ENCODE assay signal across 1 cellular context in the genomic region with DNA sequence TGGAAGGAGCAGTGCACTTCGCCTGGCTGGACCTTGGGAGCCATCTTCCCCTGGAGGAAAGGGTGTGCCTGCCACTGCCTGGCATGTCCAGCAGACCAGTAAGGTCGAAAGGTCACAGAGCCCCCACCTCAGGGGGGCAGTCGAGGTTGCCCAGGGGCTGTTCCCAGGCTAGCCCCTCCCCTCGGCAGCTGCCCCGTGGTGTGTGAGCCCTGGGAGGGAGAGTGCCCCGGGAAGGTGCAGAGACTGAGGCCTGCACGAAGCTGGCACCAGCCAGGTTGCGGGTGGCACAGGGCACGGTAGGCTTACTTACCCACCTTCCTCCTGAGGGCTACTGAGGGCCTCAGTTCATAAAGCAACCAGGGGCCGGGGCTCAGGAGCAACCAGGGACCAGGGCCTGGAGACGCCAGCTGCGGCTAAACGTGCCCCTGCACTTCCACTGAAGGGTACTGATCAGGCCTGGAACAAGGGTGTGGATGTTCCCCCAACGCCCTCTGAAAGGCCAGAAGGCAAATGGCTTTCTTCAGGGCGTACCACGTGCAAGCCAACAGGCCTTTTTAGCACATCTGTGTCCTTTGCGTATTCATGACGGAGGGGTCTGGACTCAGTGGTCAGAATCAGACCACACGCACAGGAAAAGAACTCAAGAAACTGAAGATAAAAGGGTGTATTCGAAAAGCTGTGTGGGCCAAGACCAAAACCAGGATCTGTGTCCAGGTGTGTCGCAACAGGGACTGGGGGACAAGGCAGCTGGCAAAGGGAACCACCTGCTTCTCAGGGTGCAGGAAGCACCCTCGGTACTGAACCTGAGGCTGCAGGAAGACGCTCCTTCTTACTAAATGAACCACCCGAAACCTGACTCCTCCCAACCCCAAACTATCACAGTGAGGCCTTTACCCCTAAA.
TF ChIP-seq lines count a peak whose summit lies in the region.

No MANE protein-coding gene starts in this region.

TF ChIP-seq in HepG2, 621 proteins besides CTCF, POLR2A, EP300 and RAD21 (continued from another document and continues in another):
- TF ChIP-seq, protein P1, sequence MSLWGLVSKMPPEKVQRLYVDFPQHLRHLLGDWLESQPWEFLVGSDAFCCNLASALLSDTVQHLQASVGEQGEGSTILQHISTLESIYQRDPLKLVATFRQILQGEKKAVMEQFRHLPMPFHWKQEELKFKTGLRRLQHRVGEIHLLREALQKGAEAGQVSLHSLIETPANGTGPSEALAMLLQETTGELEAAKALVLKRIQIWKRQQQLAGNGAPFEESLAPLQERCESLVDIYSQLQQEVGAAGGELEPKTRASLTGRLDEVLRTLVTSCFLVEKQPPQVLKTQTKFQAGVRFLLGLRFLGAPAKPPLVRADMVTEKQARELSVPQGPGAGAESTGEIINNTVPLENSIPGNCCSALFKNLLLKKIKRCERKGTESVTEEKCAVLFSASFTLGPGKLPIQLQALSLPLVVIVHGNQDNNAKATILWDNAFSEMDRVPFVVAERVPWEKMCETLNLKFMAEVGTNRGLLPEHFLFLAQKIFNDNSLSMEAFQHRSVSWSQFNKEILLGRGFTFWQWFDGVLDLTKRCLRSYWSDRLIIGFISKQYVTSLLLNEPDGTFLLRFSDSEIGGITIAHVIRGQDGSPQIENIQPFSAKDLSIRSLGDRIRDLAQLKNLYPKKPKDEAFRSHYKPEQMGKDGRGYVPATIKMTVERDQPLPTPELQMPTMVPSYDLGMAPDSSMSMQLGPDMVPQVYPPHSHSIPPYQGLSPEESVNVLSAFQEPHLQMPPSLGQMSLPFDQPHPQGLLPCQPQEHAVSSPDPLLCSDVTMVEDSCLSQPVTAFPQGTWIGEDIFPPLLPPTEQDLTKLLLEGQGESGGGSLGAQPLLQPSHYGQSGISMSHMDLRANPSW (CRISPR knock-in tag; IDR thresholded peaks at IDR 0.05; ENCODE audit: borderline replicate concordance), result no peak
- TF ChIP-seq MAZ (IDR thresholded peaks at IDR 0.05; ENCODE audit: borderline replicate concordance, low read depth, low read length), result no peak
- TF ChIP-seq MAZ (CRISPR knock-in tag; IDR thresholded peaks at IDR 0.05; ENCODE audit: low read depth), result no peak
- no peak for TF ChIP-seq ZNF564 (CRISPR knock-in tag; IDR thresholded peaks at IDR 0.05)
- no peak for TF ChIP-seq ZNF619 (CRISPR knock-in tag; IDR thresholded peaks at IDR 0.05)
- no peak for TF ChIP-seq NFAT5 (CRISPR knock-in tag; IDR thresholded peaks at IDR 0.05)
- TF ChIP-seq SAFB2 (CRISPR knock-in tag; IDR thresholded peaks at IDR 0.05; ENCODE audit: borderline replicate concordance, low read depth), result no peak
- TF ChIP-seq PHF8 (CRISPR knock-in tag; IDR thresholded peaks at IDR 0.05), result no peak
- TF ChIP-seq ZNF788 (CRISPR knock-in tag; IDR thresholded peaks at IDR 0.05; ENCODE audit: borderline replicate concordance), result no peak
- no peak for TF ChIP-seq GLI4 (CRISPR knock-in tag; IDR thresholded peaks at IDR 0.05; ENCODE audit: borderline replicate concordance)
- no peak for TF ChIP-seq HIVEP1 (CRISPR knock-in tag; IDR thresholded peaks at IDR 0.05)
- TF ChIP-seq ATF1 (CRISPR knock-in tag; IDR thresholded peaks at IDR 0.05), result no peak
- TF ChIP-seq PATZ1 (CRISPR knock-in tag; IDR thresholded peaks at IDR 0.05), result no peak
- TF ChIP-seq NFYB (CRISPR knock-in tag; IDR thresholded peaks at IDR 0.05), result no peak
- TF ChIP-seq MYPOP (CRISPR knock-in tag; IDR thresholded peaks at IDR 0.05), result no peak
- no peak for TF ChIP-seq ZNF34 (CRISPR knock-in tag; IDR thresholded peaks at IDR 0.05; ENCODE audit: borderline replicate concordance)
- TF ChIP-seq ATF3 (CRISPR knock-in tag; IDR thresholded peaks at IDR 0.05), result no peak
- TF ChIP-seq HNRNPL (IDR thresholded peaks at IDR 0.05; ENCODE audit: low read depth, low read length), result peak; percentile 81
- TF ChIP-seq RBM39 (IDR thresholded peaks at IDR 0.05; ENCODE audit: low read depth, low read length, poor library complexity, severe bottlenecking), result no peak
- no peak for TF ChIP-seq ZNF670 (CRISPR knock-in tag; IDR thresholded peaks at IDR 0.05; ENCODE audit: borderline replicate concordance)
- no peak for TF ChIP-seq HNF4G (IDR thresholded peaks at IDR 0.05; ENCODE audit: borderline replicate concordance, low read depth, low read length)
- no peak for TF ChIP-seq HNF4G (CRISPR knock-in tag; IDR thresholded peaks at IDR 0.05; ENCODE audit: borderline replicate concordance, low read depth)
- TF ChIP-seq NR2F1 (CRISPR knock-in tag; IDR thresholded peaks at IDR 0.05), result peak; percentile 28 to 40; a peak in 1 of 4 replicates
- no peak for TF ChIP-seq GATA4 (IDR thresholded peaks at IDR 0.05; ENCODE audit: borderline replicate concordance, low read depth)
- TF ChIP-seq ZIK1 (CRISPR knock-in tag; IDR thresholded peaks at IDR 0.05; ENCODE audit: borderline replicate concordance, low read depth), result no peak
- no peak for TF ChIP-seq NCOA1 (CRISPR knock-in tag; IDR thresholded peaks at IDR 0.05)
- TF ChIP-seq, protein P2, sequence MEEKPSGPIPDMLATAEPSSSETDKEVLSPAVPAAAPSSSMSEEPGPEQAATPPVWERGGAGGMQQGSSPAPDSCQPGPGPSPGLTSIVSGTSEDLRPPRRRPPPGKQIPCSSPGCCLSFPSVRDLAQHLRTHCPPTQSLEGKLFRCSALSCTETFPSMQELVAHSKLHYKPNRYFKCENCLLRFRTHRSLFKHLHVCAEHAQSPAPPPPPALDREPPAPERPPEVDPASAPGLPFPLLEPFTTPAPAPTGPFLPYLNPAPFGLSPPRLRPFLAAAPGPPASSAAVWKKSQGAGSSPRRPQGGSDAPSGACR (CRISPR knock-in tag; IDR thresholded peaks at IDR 0.05), result no peak
- no peak for TF ChIP-seq TCF12 (IDR thresholded peaks at IDR 0.05)
- TF ChIP-seq TCF12 (CRISPR knock-in tag; IDR thresholded peaks at IDR 0.05), result no peak
- no peak for TF ChIP-seq NKX3-1 (CRISPR knock-in tag; IDR thresholded peaks at IDR 0.05)
- no peak for TF ChIP-seq HOXD1 (CRISPR knock-in tag; IDR thresholded peaks at IDR 0.05)
- TF ChIP-seq, protein P3, sequence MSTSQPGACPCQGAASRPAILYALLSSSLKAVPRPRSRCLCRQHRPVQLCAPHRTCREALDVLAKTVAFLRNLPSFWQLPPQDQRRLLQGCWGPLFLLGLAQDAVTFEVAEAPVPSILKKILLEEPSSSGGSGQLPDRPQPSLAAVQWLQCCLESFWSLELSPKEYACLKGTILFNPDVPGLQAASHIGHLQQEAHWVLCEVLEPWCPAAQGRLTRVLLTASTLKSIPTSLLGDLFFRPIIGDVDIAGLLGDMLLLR (CRISPR knock-in tag; IDR thresholded peaks at IDR 0.05), result no peak
- TF ChIP-seq ZNF326 (CRISPR knock-in tag; IDR thresholded peaks at IDR 0.05; ENCODE audit: borderline replicate concordance), result peak; percentile 74; the same call in 1 of the 2 replicates
- TF ChIP-seq ERF (CRISPR knock-in tag; IDR thresholded peaks at IDR 0.05), result no peak
- TF ChIP-seq MEF2D (CRISPR knock-in tag; IDR thresholded peaks at IDR 0.05), result no peak
- peak; percentile 53; the same call in 1 of the 2 replicates for TF ChIP-seq CEBPG (CRISPR knock-in tag; IDR thresholded peaks at IDR 0.05)
- TF ChIP-seq EED (CRISPR knock-in tag; IDR thresholded peaks at IDR 0.05), result no peak
- peak; percentile 31; the same call in 1 of the 2 replicates for TF ChIP-seq MBD4 (IDR thresholded peaks at IDR 0.05; ENCODE audit: borderline replicate concordance, low read length)
- TF ChIP-seq HINFP (CRISPR knock-in tag; IDR thresholded peaks at IDR 0.05; ENCODE audit: low read depth), result no peak
- TF ChIP-seq ARID2 (CRISPR knock-in tag; IDR thresholded peaks at IDR 0.05; ENCODE audit: borderline replicate concordance), result no peak
- no peak for TF ChIP-seq ZNF737 (CRISPR knock-in tag; IDR thresholded peaks at IDR 0.05; ENCODE audit: borderline replicate concordance)
- TF ChIP-seq, protein P4, sequence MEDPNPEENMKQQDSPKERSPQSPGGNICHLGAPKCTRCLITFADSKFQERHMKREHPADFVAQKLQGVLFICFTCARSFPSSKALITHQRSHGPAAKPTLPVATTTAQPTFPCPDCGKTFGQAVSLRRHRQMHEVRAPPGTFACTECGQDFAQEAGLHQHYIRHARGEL (CRISPR knock-in tag; IDR thresholded peaks at IDR 0.05), result no peak
- TF ChIP-seq KDM6A (CRISPR knock-in tag; IDR thresholded peaks at IDR 0.05; ENCODE audit: low read depth), result no peak
- TF ChIP-seq PBX3 (CRISPR knock-in tag; IDR thresholded peaks at IDR 0.05; ENCODE audit: borderline replicate concordance), result no peak
- TF ChIP-seq PAX8 (CRISPR knock-in tag; IDR thresholded peaks at IDR 0.05; ENCODE audit: borderline replicate concordance), result no peak
- TF ChIP-seq TEAD3 (CRISPR knock-in tag; optimal IDR thresholded peaks at IDR 0.05; ENCODE audit: borderline replicate concordance), result no peak
- no peak for TF ChIP-seq MTA1 (CRISPR knock-in tag; IDR thresholded peaks at IDR 0.05; ENCODE audit: borderline replicate concordance)
- TF ChIP-seq ZFP41 (CRISPR knock-in tag; IDR thresholded peaks at IDR 0.05; ENCODE audit: borderline replicate concordance), result no peak
